Comparison of ENCODE assay signal across 15 cellular contexts in genomic region chr4:184470785-184471110, GRCh38. TPM values are rescaled to one million over a fixed set of nuclear protein-coding genes. Genes with fewer than 3 reads are reported as not detected.
DNase-seq lines count a peak whose midpoint lies in the region; ATAC-seq and TF ChIP-seq lines count a peak whose summit lies in the region.
"Had no signal": no experiment of that assay in that cellular context is flagged by ENCODE, and none has a peak within 500 bp of the region (broad histone marks: within the 10 kb centered on the region; RNA-seq: fewer than 3 reads in every experiment).

No MANE protein-coding gene starts in this region.

- ATAC-seq in Right ventricle myocardium inferior = no peak
- ATAC-seq in T-cell (replicated peaks in 1 of 4) = no peak
- no peak for ATAC-seq in omental fat pad (ENCODE audit: low FRiP score)
- ATAC-seq: activated CD4-positive, CD25-positive, alpha-beta regulatory T cell treated with anti-CD3 and anti-CD28 coated beads, Interleukin-2, amount 50 U/mL, for 24 hours; gastroesophageal sphincter; lower lobe of right lung had no signal

- DNase-seq in left ventricle myocardium inferior (no peak), Right ventricle myocardium inferior (ENCODE audit: missing footprints) (no peak), T-cell (no peak), erythroblast (lab: John Stamatoyannopoulos, UW) (peak; percentile 16 to 42), iPS-NIHi7 (ENCODE audit: extremely low spot score) (no peak), omental fat pad (ENCODE audit: low spot score) (no peak), glomerular visceral epithelial cell (ENCODE audit: extremely low spot score) (no peak), amniotic stem cell (lab: John Stamatoyannopoulos, UW) (no peak)
- DNase-seq: lower lobe of right lung, NCI-H1417 treated with DMSO at 0.1 percent for 48 hours, nephron progenitor cell, T-helper 2 cell, upper lobe of left lung had no signal

- no peaks in the 10 kb centered on the region for H3K9me3 ChIP-seq in left ventricle myocardium inferior (replicated peaks)
- H3K9me3 ChIP-seq: gastroesophageal sphincter, lower lobe of right lung, upper lobe of left lung had no signal

- H3K27me3 ChIP-seq in left ventricle myocardium inferior (ENCODE audit: low read depth) = no peaks in the 10 kb centered on the region
- H3K27me3 ChIP-seq: gastroesophageal sphincter, upper lobe of left lung had no signal

- CTCF ChIA-PET in T-cell (lab: Charles Lee) = no interaction called here

- H3K4me1 Mint-ChIP-seq in T-cell = peaks cover 63 to 68% (median 67%) of the 10 kb centered on the region in 3 donors

- no peaks in the 10 kb centered on the region for H3K9me3 Mint-ChIP-seq in T-cell
- H3K9me3 Mint-ChIP-seq: nephron progenitor cell had no signal

- POLR2A ChIA-PET in T-cell (lab: Charles Lee) = no interaction called here

- no peaks in the 10 kb centered on the region for H3K36me3 ChIP-seq in left ventricle myocardium inferior
- H3K36me3 ChIP-seq: gastroesophageal sphincter, lower lobe of right lung, upper lobe of left lung had no signal

- no peaks in the 10 kb centered on the region for H3K27me3 Mint-ChIP-seq in T-cell

- H3K4me3 Mint-ChIP-seq in T-cell = no peak overlapping the region

- H3K27ac Mint-ChIP-seq in T-cell = peak overlapping the region; percentile 64 to 66
- H3K27ac Mint-ChIP-seq: nephron progenitor cell had no signal

- peaks cover 15% of the 10 kb centered on the region for H3K36me3 Mint-ChIP-seq in T-cell

- TF ChIP-seq CTCF in left ventricle myocardium inferior (IDR thresholded peaks at IDR 0.05; ENCODE audit: borderline replicate concordance) (no peak), omental fat pad (IDR thresholded peaks at IDR 0.05) (no peak)

- TF ChIP-seq POLR2A in erythroblast (IDR thresholded peaks at IDR 0.05; ENCODE audit: low read length) = no peak

- H3K27ac ChIP-seq in left ventricle myocardium inferior (replicated peaks) = peak overlapping the region; percentile 98

- H3K4me3 ChIP-seq in left ventricle myocardium inferior = no peak overlapping the region
- H3K4me3 ChIP-seq: gastroesophageal sphincter, lower lobe of right lung, upper lobe of left lung had no signal

- peaks cover 90% of the 10 kb centered on the region for H3K4me1 ChIP-seq in left ventricle myocardium inferior

- intact Hi-C loops in left ventricle myocardium inferior (cut with micrococcal nuclease) = no loop called here
- intact Hi-C loops in Right ventricle myocardium inferior (cut with DNase I) = loop anchor here (5.0 kb wide), 4 partner anchors 58 to 203 kb away; partner anchors contain the start of genes CASP3 and PRIMPOL

RNA-seq across cellular contexts. Expression of gene IRF2, which starts 3.6 kb away (rescaled TPM):
- total RNA-seq in left ventricle myocardium inferior = 25.9 TPM
- total RNA-seq in Right ventricle myocardium inferior = 34.0 TPM
- total RNA-seq in T-cell = 10 to 100 TPM; 45.5 to 73.4 (median 59.1) TPM
- total RNA-seq in omental fat pad = 10 to 100 TPM; 16.9 to 53.1 (median 28.9) TPM

Comparison
In these comparisons a context has a peak if more than half of its experiments do, and no peak if none do; other contexts are left out.
1. DNase-seq: peak in erythroblast (2 of 2); none in left ventricle myocardium inferior (single experiment), Right ventricle myocardium inferior (single experiment), T-cell (0 of 34), iPS-NIHi7 (single experiment), omental fat pad (single experiment), glomerular visceral epithelial cell (single experiment) and amniotic stem cell (single experiment).